In the genomic region with DNA sequence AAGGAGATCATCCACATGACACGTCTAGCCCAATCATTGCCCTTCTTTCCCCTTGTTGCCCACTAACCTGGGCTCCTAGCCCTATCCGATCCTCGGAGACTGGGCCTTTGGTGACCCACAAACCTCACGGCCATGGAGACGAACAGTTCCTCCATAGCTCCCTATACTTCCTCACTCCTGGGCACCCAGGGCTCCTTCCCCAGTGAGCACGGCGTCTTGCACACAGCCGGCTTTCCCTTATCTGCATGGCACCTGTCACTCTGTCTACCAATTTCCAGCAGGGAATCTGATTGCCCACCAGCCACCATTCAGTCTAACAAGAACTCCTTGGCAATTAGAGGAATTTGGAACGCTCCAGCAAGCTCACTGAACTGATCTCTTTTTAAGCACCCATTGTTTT, we compare ENCODE assay signal across 26 cellular contexts. TPM values are rescaled to one million over a fixed set of nuclear protein-coding genes. Genes with fewer than 3 reads are reported as not detected.
DNase-seq lines count a peak whose midpoint lies in the region; ATAC-seq, FAIRE-seq and TF ChIP-seq lines count a peak whose summit lies in the region.
"Had no signal": no experiment of that assay in that cellular context is flagged by ENCODE, and none has a peak within 500 bp of the region (broad histone marks: within the 10 kb centered on the region; RNA-seq: fewer than 3 reads in every experiment).

No MANE protein-coding gene starts in this region.

- H3K4me2 ChIP-seq in HepG2 (ENCODE audit: low read depth, low read length) (peak overlapping the region; percentile 25), neural cell (ENCODE audit: low read length) (no peak overlapping the region)
- H3K4me2 ChIP-seq: BLaER1 treated with 17β-estradiol and CSF1 and Interleukin-3, amounts not matched to agents 10 nM and 100 nM had no signal

- TF ChIP-seq RAD21 in HepG2 (CRISPR knock-in tag; IDR thresholded peaks at IDR 0.05) (no peak), neural cell (conservative IDR thresholded peaks at IDR 0.05) (no peak)

- BruUV-seq in HepG2 (replicated peaks; lab: Mats Ljungman, UMichigan) = no TSS peak

- H3K9me3 Mint-ChIP-seq in activated naive CD8-positive, alpha-beta T cell treated with anti-CD3 and anti-CD28 coated beads for 36 hours = no peaks in the 10 kb centered on the region

- H3K27ac ChIP-seq in HepG2 (ENCODE audit: extremely low read length, insufficient read depth, low read length) (peak overlapping the region; percentile 87), right lobe of liver (no peak overlapping the region), neural cell (ENCODE audit: low read length) (no peak overlapping the region)
- H3K27ac ChIP-seq: BLaER1 treated with 17β-estradiol and CSF1 and Interleukin-3, amounts not matched to agents 10 nM and 100 nM; left lung; thyroid gland; WERI-Rb-1 had no signal

- H3K4me3 ChIP-seq in HepG2 (replicated peaks in 1 of 3; ENCODE audit: insufficient read depth in 1 of 3, low read depth in 2 of 3, low read length in 3 of 3) (no peak overlapping the region), right lobe of liver (no peak overlapping the region), neural cell (ENCODE audit: low read length) (peak overlapping the region; percentile 99)
- H3K4me3 ChIP-seq: BLaER1 treated with 17β-estradiol and CSF1 and Interleukin-3, amounts not matched to agents 10 nM and 100 nM; left lung; thyroid gland had no signal

- no peak for DNase-seq in HepG2 (ENCODE audit: low spot score)
- no peak for DNase-seq in right lobe of liver
- DNase-seq in NCI-H69 (lab: John Stamatoyannopoulos, UW) = peak; percentile 41
- DNase-seq in activated naive CD8-positive, alpha-beta T cell treated with anti-CD3 and anti-CD28 coated beads for 36 hours = no peak
- no peak for DNase-seq in NCI-H510A (lab: John Stamatoyannopoulos, UW)
- DNase-seq: activated CD4-positive, alpha-beta T cell treated with anti-CD3 and anti-CD28 coated beads for 4 hours; activated naive CD4-positive, alpha-beta T cell; activated T-cell treated with anti-CD3 and anti-CD28 coated beads, Interleukin-2, amount 50 U/mL, for 48 hours; Caco-2; central memory CD4-positive, alpha-beta T cell; DMS79 treated with DMSO at 0.1 percent for 48 hours; effector memory CD8-positive, alpha-beta T cell; erythroblast; GDM1; Kasumi-1; left lung; mesenchymal stem cell; NCI-H1436; NCI-H524 treated with DMSO at 0.1 percent for 48 hours; stimulated activated CD4-positive, alpha-beta T cell treated with anti-CD3 and anti-CD28 coated beads, Interleukin-4, amount 100 ng/mL, for 24 hours; T1000; thyroid gland; WERI-Rb-1 had no signal

- FAIRE-seq in HepG2 (lab: Jason Lieb, UNC) = no peak

- TF ChIP-seq EP300 in HepG2 (IDR thresholded peaks at IDR 0.05; ENCODE audit: low read depth in 2 of 2, low read length in 2 of 2) (no peak), HepG2 (CRISPR knock-in tag; IDR thresholded peaks at IDR 0.05; ENCODE audit: borderline replicate concordance) (no peak), neural cell (conservative IDR thresholded peaks at IDR 0.05; ENCODE audit: poor library complexity, severe bottlenecking) (no peak)

- in situ Hi-C loops in HepG2 (cut with HindIII; ENCODE audit: extremely low pct_ligation_motif_present, low pct_unique_long_range_greater_than_20kb) = no loop called here

- H3F3A ChIP-seq in neural cell (ENCODE audit: insufficient read depth, low read length, poor library complexity, severe bottlenecking) = no peaks in the 10 kb centered on the region

- CTCF ChIA-PET in HepG2 (lab: Yijun Ruan, JAX; ENCODE audit: low intra/inter-chr PET ratio, low total read pairs) = no interaction called here

- WGBS in HepG2 (ENCODE audit: low lambda C conversion rate) = 90% methylated on average over 9 of the region's 9 CpGs
- 72% methylated on average over 7 of the region's 9 CpGs for WGBS in right lobe of liver (ENCODE audit: insufficient coverage, low coverage, low lambda C conversion rate, missing lambda C conversion rate)

- H3K79me2 ChIP-seq in HepG2 (ENCODE audit: insufficient read depth, low read length) (peaks cover 72% of the 10 kb centered on the region), neural cell (replicated peaks; ENCODE audit: insufficient read depth, low read length) (peaks cover 60% of the 10 kb centered on the region)

- H3K27me3 Mint-ChIP-seq in activated naive CD8-positive, alpha-beta T cell treated with anti-CD3 and anti-CD28 coated beads for 36 hours = peaks cover 61% of the 10 kb centered on the region

- TF ChIP-seq POLR2A in HepG2 (IDR thresholded peaks at IDR 0.05; ENCODE audit: insufficient read depth in 1 of 2, low read depth in 2 of 2, low read length in 2 of 2) (no peak), right lobe of liver (IDR thresholded peaks at IDR 0.05) (no peak)

- ATAC-seq in HepG2 (no peak), right lobe of liver (no peak), HG02970 (IDR thresholded peaks at IDR 0.05; ENCODE audit: low FRiP score, unreplicated experiment) (no peak)
- ATAC-seq: effector memory CD8-positive, alpha-beta T cell; left lung had no signal

- H2AFZ ChIP-seq in HepG2 (ENCODE audit: low read length) (no peak overlapping the region), neural cell (ENCODE audit: low read depth, low read length) (no peak overlapping the region)

- H4K20me1 ChIP-seq in HepG2 (ENCODE audit: insufficient read depth, low read length) = peaks cover 36% of the 10 kb centered on the region; the same call in 1 of the 2 replicates
- no peaks in the 10 kb centered on the region for H4K20me1 ChIP-seq in neural cell (ENCODE audit: insufficient read depth)

- H3K4me1 ChIP-seq in HepG2 (ENCODE audit: insufficient read depth, low read length) (peaks cover 74% of the 10 kb centered on the region), right lobe of liver (peaks cover 0 to 20% (median 9%) of the 10 kb centered on the region in 4 donors)

- H3K9me3 ChIP-seq in HepG2 (ENCODE audit: low read length) (no peaks in the 10 kb centered on the region), right lobe of liver (no peaks in the 10 kb centered on the region), neural cell (ENCODE audit: low read length) (no peaks in the 10 kb centered on the region)
- H3K9me3 ChIP-seq: Caco-2, left lung, thyroid gland had no signal

- no peaks in the 10 kb centered on the region for H3K9me2 ChIP-seq in neural cell (ENCODE audit: insufficient read depth, low read length)

- POLR2A ChIA-PET in HepG2 (lab: Yijun Ruan, JAX) = interaction anchor here (2.0 to 3.1 kb wide), 3 partner anchors 16 to 142 kb away, joined by 6 to 13 read pairs (median 8); a partner anchor contains a TSS

- H3K36me3 ChIP-seq in HepG2 (replicated peaks in 1 of 2; ENCODE audit: control insufficient read depth in 1 of 2, insufficient read depth in 2 of 2, low read length in 2 of 2) (peaks cover 2 to 4% of the 10 kb centered on the region in 2 experiments; a peak in 2 of 5 replicates), right lobe of liver (no peaks in the 10 kb centered on the region), neural cell (ENCODE audit: insufficient read depth, low read length) (no peaks in the 10 kb centered on the region)
- H3K36me3 ChIP-seq: BLaER1 treated with 17β-estradiol and CSF1 and Interleukin-3, amounts not matched to agents 10 nM and 100 nM; left lung; thyroid gland had no signal

- H3K27ac Mint-ChIP-seq in activated naive CD8-positive, alpha-beta T cell treated with anti-CD3 and anti-CD28 coated beads for 36 hours = no peak overlapping the region
- H3K27ac Mint-ChIP-seq: effector memory CD8-positive, alpha-beta T cell had no signal

- TF ChIP-seq CTCF in HepG2 (CRISPR knock-in tag; IDR thresholded peaks at IDR 0.05) = no peak
- no peak for TF ChIP-seq CTCF in right lobe of liver (IDR thresholded peaks at IDR 0.05)
- TF ChIP-seq CTCF in neural cell (IDR thresholded peaks at IDR 0.05; ENCODE audit: poor library complexity, severe bottlenecking) = no peak

- peaks cover 24% of the 10 kb centered on the region for H3K4me1 Mint-ChIP-seq in activated naive CD8-positive, alpha-beta T cell treated with anti-CD3 and anti-CD28 coated beads for 36 hours

- H3K27me3 ChIP-seq in HepG2 (ENCODE audit: control insufficient read depth in 1 of 2, insufficient read depth in 2 of 2, low read length in 2 of 2) (no peaks in the 10 kb centered on the region), right lobe of liver (peaks cover 0 to 7% of the 10 kb centered on the region in 2 donors), neural cell (ENCODE audit: insufficient read depth, low read depth, low read length) (peaks cover 12% of the 10 kb centered on the region)

- H3K9ac ChIP-seq in HepG2 (ENCODE audit: insufficient read depth, low read depth, low read length) (no peak overlapping the region), neural cell (ENCODE audit: low read length) (no peak overlapping the region)
- H3K9ac ChIP-seq: BLaER1 treated with 17β-estradiol and CSF1 and Interleukin-3, amounts not matched to agents 10 nM and 100 nM had no signal

- no peaks in the 10 kb centered on the region for H3K36me3 Mint-ChIP-seq in activated naive CD8-positive, alpha-beta T cell treated with anti-CD3 and anti-CD28 coated beads for 36 hours

- H3K4me3 Mint-ChIP-seq in activated naive CD8-positive, alpha-beta T cell treated with anti-CD3 and anti-CD28 coated beads for 36 hours = no peak overlapping the region
- H3K4me3 Mint-ChIP-seq: effector memory CD8-positive, alpha-beta T cell had no signal

- intact Hi-C loops in HepG2 (cut with micrococcal nuclease; ENCODE audit: unreplicated experiment) = no loop called here
- intact Hi-C loops in right lobe of liver (cut with DNase I) = no loop called here

RNA-seq across cellular contexts. Expression of a gene that starts 3.1 kb away (rescaled TPM):
- total RNA-seq in HepG2 (2016; rRNA removed; fragmentation: Illumina TruSeq; extraction: Trizol) (27.1 and 37.9 TPM in 2 replicates), right lobe of liver (under 1 TPM in 2 of 6 experiments, not detected in 4; 0.18 to 0.50 TPM)
- 28.1 and 31.3 TPM in 2 replicates for total RNA-seq in HepG2 (2016; cell fraction: cytosol; rRNA removed; fragmentation: Illumina TruSeq; extraction: Trizol; ENCODE audit: low read depth)
- total RNA-seq in HepG2 (2016; cell fraction: insoluble cytoplasmic fraction; rRNA removed; fragmentation: Illumina TruSeq; extraction: Trizol) = 27.0 and 27.4 TPM in 2 replicates
- total RNA-seq in HepG2 (2016; cell fraction: membrane; rRNA removed; fragmentation: Illumina TruSeq; extraction: Trizol) = 74.8 and 75.1 TPM in 2 replicates
- total RNA-seq in HepG2 (2016; cell fraction: nucleus; rRNA removed; fragmentation: Illumina TruSeq; extraction: Trizol) = 9.7 and 12.9 TPM in 2 replicates
- polyA plus RNA-seq in HepG2 (2011; rRNA removed) (64.3 and 69.5 TPM in 2 replicates), neural cell (57.6 and 63.2 TPM in 2 replicates)
- polyA plus RNA-seq in HepG2 (2011; cell fraction: cytosol; rRNA removed) = 72.9 and 80.9 TPM in 2 replicates
- polyA plus RNA-seq in HepG2 (2011; cell fraction: nucleus; rRNA removed) = 15.1 and 22.2 TPM in 2 replicates
- polyA plus RNA-seq in HepG2 (2012) = 49.1 and 73.9 TPM in 2 replicates
- polyA plus RNA-seq in HepG2 (2016; cell fraction: cytosol; fragmentation: Illumina TruSeq; extraction: Trizol; ENCODE audit: low read depth) = 94.4 and 111 TPM in 2 replicates
- 59.8 and 79.1 TPM in 2 replicates for polyA plus RNA-seq in HepG2 (2016; cell fraction: insoluble cytoplasmic fraction; fragmentation: Illumina TruSeq; extraction: Trizol; ENCODE audit: low read depth)
- polyA plus RNA-seq in HepG2 (2016; cell fraction: membrane; fragmentation: Illumina TruSeq; extraction: Trizol; ENCODE audit: low read depth) = 164 and 165 TPM in 2 replicates
- polyA plus RNA-seq in HepG2 (2016; cell fraction: nucleus; fragmentation: Illumina TruSeq; extraction: Trizol; ENCODE audit: insufficient read depth, low read depth) = 39.1 and 40.5 TPM in 2 replicates
- polyA minus RNA-seq in HepG2 (2011; rRNA and poly(A)+ RNA removed; ENCODE audit: low replicate concordance) = 0.07 and 47.0 TPM in 2 replicates
- 35.9 and 45.7 TPM in 2 replicates for polyA minus RNA-seq in HepG2 (2011; cell fraction: cytosol; rRNA and poly(A)+ RNA removed)
- 7.2 and 9.6 TPM in 2 replicates for polyA minus RNA-seq in HepG2 (2011; cell fraction: nucleus; rRNA and poly(A)+ RNA removed)
- 82.0 and 96.2 TPM in 2 replicates for polyA minus RNA-seq in neural cell
- total RNA-seq in activated naive CD8-positive, alpha-beta T cell treated with anti-CD3 and anti-CD28 coated beads for 36 hours = 1 to 10 TPM; 1.4 to 1.9 TPM
- total RNA-seq: left lung had no signal
